In the genomic region with DNA sequence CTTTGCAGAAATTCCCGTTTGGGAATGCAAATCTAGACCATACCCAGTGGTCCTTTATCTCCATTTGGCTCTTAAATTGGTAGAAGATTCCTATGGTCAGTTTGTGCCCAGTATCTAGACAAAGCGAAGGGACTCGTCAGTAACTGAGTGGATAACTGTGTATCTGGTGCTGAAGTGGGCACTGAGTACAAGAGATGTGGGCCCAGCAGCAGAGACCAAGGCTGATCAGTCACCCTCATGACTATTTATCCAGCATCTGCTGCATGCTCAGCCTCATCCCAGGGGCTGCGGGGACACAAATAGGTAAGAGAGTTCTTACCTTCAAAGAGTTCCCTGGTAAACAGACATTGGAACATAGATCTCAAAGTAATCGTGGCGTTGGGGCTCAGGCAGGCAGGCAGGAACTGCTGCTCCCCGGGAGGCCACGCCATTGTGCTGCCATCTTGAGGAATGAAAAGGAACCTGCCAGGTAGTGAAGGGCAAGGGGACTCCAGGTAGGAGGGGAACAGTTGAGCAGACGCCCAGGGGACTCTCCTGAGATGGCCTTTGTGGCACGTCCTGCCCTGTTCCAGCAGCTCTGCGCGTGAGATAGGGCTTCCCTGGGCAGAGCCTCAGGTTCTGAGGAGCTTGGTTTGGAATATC, we compare ENCODE assay signal across 8 cellular contexts. TPM values are rescaled to one million over a fixed set of nuclear protein-coding genes. Genes with fewer than 3 reads are reported as not detected.
DNase-seq lines count a peak whose midpoint lies in the region; ATAC-seq and TF ChIP-seq lines count a peak whose summit lies in the region.

No MANE protein-coding gene starts in this region.

- no peaks in the 10 kb centered on the region for H3K9me3 Mint-ChIP-seq in activated CD4-positive, alpha-beta T cell treated with anti-CD3 and anti-CD28 coated beads, Interleukin-2, amount 10 ng/mL, durations not matched to agents 24 days and 14 days
- H3K9me3 Mint-ChIP-seq in natural killer cell, result no peaks in the 10 kb centered on the region

- H3K4me3 Mint-ChIP-seq in activated CD4-positive, alpha-beta T cell treated with anti-CD3 and anti-CD28 coated beads, Interleukin-2, amount 10 ng/mL, durations not matched to agents 24 days and 14 days, result no peak overlapping the region
- H3K4me3 Mint-ChIP-seq in natural killer cell, result no peak overlapping the region

- peak; percentile 85 to 99 (median 98) for ATAC-seq in natural killer cell
- peak; percentile 94 for ATAC-seq in stimulated activated naive CD8-positive, alpha-beta T cell treated with anti-CD3 and anti-CD28 coated beads, Interleukin-15, Interleukin-2, amounts not matched to agents 100 U/mL and 50 U/mL, for 24 hours

- H3K27ac Mint-ChIP-seq in activated CD4-positive, alpha-beta T cell treated with anti-CD3 and anti-CD28 coated beads, Interleukin-2, amount 10 ng/mL, durations not matched to agents 24 days and 14 days, result no peak overlapping the region
- no peak overlapping the region for H3K27ac Mint-ChIP-seq in natural killer cell

- H3K4me3 ChIP-seq in LNCaP clone FGC (ENCODE audit: low read depth, low read length) (no peak overlapping the region), lower leg skin (ENCODE audit: low read depth, poor library complexity, severe bottlenecking) (no peak overlapping the region)

- H3K4me1 Mint-ChIP-seq in activated CD4-positive, alpha-beta T cell treated with anti-CD3 and anti-CD28 coated beads, Interleukin-2, amount 10 ng/mL, durations not matched to agents 24 days and 14 days, result peaks cover 6% of the 10 kb centered on the region
- H3K4me1 Mint-ChIP-seq in natural killer cell, result peaks cover 0 to 5% of the 10 kb centered on the region in 2 donors

- no peaks in the 10 kb centered on the region for H3K27me3 Mint-ChIP-seq in activated CD4-positive, alpha-beta T cell treated with anti-CD3 and anti-CD28 coated beads, Interleukin-2, amount 10 ng/mL, durations not matched to agents 24 days and 14 days
- H3K27me3 Mint-ChIP-seq in natural killer cell (ENCODE audit: low read depth in 2 of 2), result no peaks in the 10 kb centered on the region

- peak; percentile 33; the same call in 1 of the 2 replicates for TF ChIP-seq CTCF in LNCaP clone FGC (IDR thresholded peaks at IDR 0.05; ENCODE audit: control insufficient read depth, extremely low read depth, insufficient read depth)
- TF ChIP-seq CTCF in natural killer cell (IDR thresholded peaks at IDR 0.05), result peak; percentile 64
- TF ChIP-seq CTCF in lower leg skin (IDR thresholded peaks at IDR 0.05), result no peak

- no peak for TF ChIP-seq POLR2A in lower leg skin (IDR thresholded peaks at IDR 0.05)

- intact Hi-C loops in activated CD4-positive, alpha-beta T cell treated with anti-CD3 and anti-CD28 coated beads, Interleukin-2, amount 10 ng/mL, durations not matched to agents 24 days and 14 days (cut with micrococcal nuclease), result loop anchor here (2.0 kb wide), 1 partner anchor 313 kb away; no protein-coding TSS in a partner anchor
- intact Hi-C loops in natural killer cell (cut with micrococcal nuclease), result loop anchor here (1.0 to 5.0 kb wide), 3 partner anchors 33 to 311 kb away; a partner anchor contains a TSS
- intact Hi-C loops in lower leg skin (cut with DNase I; ENCODE audit: low total_unique reads), result loop anchor here (5.0 kb wide), 1 partner anchor 171 kb away; no protein-coding TSS in a partner anchor

- 61 to 62% methylated on average over 12 of the region's 12 CpGs for WGBS in lower leg skin, 2 donors

- DNase-seq in Daoy (ENCODE audit: low read depth), result peak; percentile 55
- DNase-seq in LNCaP clone FGC (ENCODE audit: low read depth), result no peak
- DNase-seq in activated CD4-positive, alpha-beta T cell treated with anti-CD3 and anti-CD28 coated beads, Interleukin-2, amount 10 ng/mL, durations not matched to agents 24 days and 14 days, result peak; percentile 92
- peak; percentile 56 for DNase-seq in ecto neural progenitor cell (ENCODE audit: low spot score)
- DNase-seq in natural killer cell, result peak; percentile 56
- peak; percentile 70 for DNase-seq in stimulated activated naive CD8-positive, alpha-beta T cell treated with anti-CD3 and anti-CD28 coated beads, Interleukin-15, Interleukin-2, amounts not matched to agents 100 U/mL and 50 U/mL, for 24 hours
- DNase-seq in NCI-H2107 (lab: John Stamatoyannopoulos, UW), result no peak
- DNase-seq in lower leg skin (ENCODE audit: low spot score in 2 of 2), result no peak

- peaks cover 12% of the 10 kb centered on the region for H3K36me3 Mint-ChIP-seq in activated CD4-positive, alpha-beta T cell treated with anti-CD3 and anti-CD28 coated beads, Interleukin-2, amount 10 ng/mL, durations not matched to agents 24 days and 14 days (ENCODE audit: low read depth)
- no peaks in the 10 kb centered on the region for H3K36me3 Mint-ChIP-seq in natural killer cell

RNA-seq across cellular contexts. Expression of a gene that starts 10.3 kb away (rescaled TPM):
- total RNA-seq in Daoy (2014; rRNA removed; shearing (Covaris generic)), result 2.7 and 4.2 TPM in 2 replicates
- total RNA-seq in activated CD4-positive, alpha-beta T cell treated with anti-CD3 and anti-CD28 coated beads, Interleukin-2, amount 10 ng/mL, durations not matched to agents 24 days and 14 days, result 7.1 and 8.1 TPM in 2 replicates
- total RNA-seq in natural killer cell, result 1 to 10 TPM; 3.5 to 4.4 (median 4.1) TPM
- 1 to 10 TPM in 2 of 4 donors, under 1 TPM in 2; 0.53 to 4.5 (median 1.1) TPM for total RNA-seq in lower leg skin

RNA-seq across cellular contexts. Expression of a gene that starts 32.4 kb away (rescaled TPM):
- total RNA-seq in Daoy (2014; rRNA removed; shearing (Covaris generic)), result 241 and 290 TPM in 2 replicates
- 125 and 133 TPM in 2 replicates for total RNA-seq in activated CD4-positive, alpha-beta T cell treated with anti-CD3 and anti-CD28 coated beads, Interleukin-2, amount 10 ng/mL, durations not matched to agents 24 days and 14 days
- total RNA-seq in natural killer cell (100 to 1,000 TPM; 101 to 115 (median 102) TPM), lower leg skin (10 to 100 TPM; 50.8 to 68.0 (median 59.6) TPM)

Comparison
In these comparisons a context has a peak if more than half of its experiments do, and no peak if none do; other contexts are left out.
1. DNase-seq: peak in Daoy (single experiment), activated CD4-positive, alpha-beta T cell treated with anti-CD3 and anti-CD28 coated beads, Interleukin-2, amount 10 ng/mL, durations not matched to agents 24 days and 14 days (single experiment), ecto neural progenitor cell (single experiment), natural killer cell (single experiment) and stimulated activated naive CD8-positive, alpha-beta T cell treated with anti-CD3 and anti-CD28 coated beads, Interleukin-15, Interleukin-2, amounts not matched to agents 100 U/mL and 50 U/mL, for 24 hours (single experiment); none in LNCaP clone FGC (single experiment), NCI-H2107 (single experiment) and lower leg skin (0 of 2).
2. CTCF ChIP-seq: peak in LNCaP clone FGC (single experiment) and natural killer cell (single experiment); none in lower leg skin (0 of 3).